In the genomic region with DNA sequence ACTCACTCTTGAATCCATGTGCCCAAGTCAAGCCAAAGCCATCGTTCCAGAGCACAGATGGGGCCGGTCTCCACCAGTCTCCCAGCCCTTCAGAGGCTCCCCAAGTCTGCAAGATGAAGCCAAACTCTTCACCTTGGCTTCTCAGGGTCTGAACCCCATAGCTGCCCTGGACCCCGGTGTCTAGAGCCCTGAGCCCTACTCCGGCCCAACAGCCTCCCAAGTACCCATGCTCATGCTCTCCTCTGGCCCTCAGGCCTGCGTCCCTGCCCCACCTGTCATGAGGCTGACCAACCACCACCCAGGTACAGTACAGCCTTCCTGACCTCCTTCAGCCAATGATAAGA, we compare ENCODE assay signal across 19 cellular contexts. TPM values are rescaled to one million over a fixed set of nuclear protein-coding genes. Genes with fewer than 3 reads are reported as not detected.
DNase-seq lines count a peak whose midpoint lies in the region; ATAC-seq and TF ChIP-seq lines count a peak whose summit lies in the region.
"Had no signal": no experiment of that assay in that cellular context is flagged by ENCODE, and none has a peak within 500 bp of the region (broad histone marks: within the 10 kb centered on the region; RNA-seq: fewer than 3 reads in every experiment).

No MANE protein-coding gene starts in this region.

- CTCF ChIA-PET in WTC11 (lab: Charles Lee), result no interaction called here

- intact Hi-C loops in CD14-positive monocyte (cut with micrococcal nuclease) (loop anchor here in 1 of 2 donors (5.0 kb wide), 1 partner anchor 38 kb away; no protein-coding TSS in a partner anchor), gastrocnemius medialis (cut with DNase I; ENCODE audit: low total_unique reads) (no loop called here)

- H3K4me3 Mint-ChIP-seq in CD14-positive monocyte (peak overlapping the region; percentile 21 to 62), WTC11 (no peak overlapping the region), immature natural killer cell (peak overlapping the region; percentile 17 to 93 (median 82))

- H3K4me1 Mint-ChIP-seq in CD14-positive monocyte, result peaks cover 88% of the 10 kb centered on the region
- peaks cover 78% of the 10 kb centered on the region for H3K4me1 Mint-ChIP-seq in WTC11
- H3K4me1 Mint-ChIP-seq in immature natural killer cell, result peaks cover 83 to 91% of the 10 kb centered on the region in 2 donors

- no peaks in the 10 kb centered on the region for H3K9me3 ChIP-seq in gastrocnemius medialis
- H3K9me3 ChIP-seq: left lung had no signal

- H3K27ac ChIP-seq in gastrocnemius medialis, result peak overlapping the region; percentile 61 to 92 (median 92)

- H3K27me3 Mint-ChIP-seq in CD14-positive monocyte (ENCODE audit: low read depth in 3 of 3), result peaks cover 0 to 2% (median 0%) of the 10 kb centered on the region in 3 donors
- H3K27me3 Mint-ChIP-seq in WTC11 (ENCODE audit: low read depth), result peaks cover 29% of the 10 kb centered on the region
- H3K27me3 Mint-ChIP-seq in immature natural killer cell (ENCODE audit: low read depth in 3 of 3), result peaks cover 0 to 3% (median 1%) of the 10 kb centered on the region in 3 donors

- POLR2A ChIA-PET in WTC11 (lab: Charles Lee), result no interaction called here

- DNase-seq in CD14-positive monocyte (ENCODE audit: low spot score) (no peak), WTC11 (ENCODE audit: low spot score) (no peak), immature natural killer cell (no peak), gastrocnemius medialis (peak in 1 of 2 donors; percentile 14), LoVo (ENCODE audit: low spot score) (no peak), ACHN (no peak)
- DNase-seq in stimulated activated naive CD8-positive, alpha-beta T cell treated with anti-CD3 and anti-CD28 coated beads, Interleukin-15, Interleukin-2, amounts not matched to agents 100 U/mL and 50 U/mL, for 24 hours, result no peak
- DNase-seq: activated CD4-positive, alpha-beta T cell treated with anti-CD3 and anti-CD28 coated beads, Interleukin-2, amount 50 U/mL, for 1 hour; activated naive CD4-positive, alpha-beta T cell; AML-193; hypothalamus; left lung; NCI-H2081 treated with DMSO at 0.1 percent for 48 hours; SHP77; small intestine; T1000 had no signal

- no peak for TF ChIP-seq POLR2A in gastrocnemius medialis (IDR thresholded peaks at IDR 0.05)

- peaks cover 0 to 4% (median 1%) of the 10 kb centered on the region in 7 donors for H3K9me3 Mint-ChIP-seq in CD14-positive monocyte
- H3K9me3 Mint-ChIP-seq in WTC11, result no peaks in the 10 kb centered on the region
- H3K9me3 Mint-ChIP-seq in immature natural killer cell, result peaks cover 0 to 1% (median 0%) of the 10 kb centered on the region in 6 donors

- no peaks in the 10 kb centered on the region for H3K27me3 ChIP-seq in gastrocnemius medialis
- H3K27me3 ChIP-seq: cardiac muscle cell, left lung had no signal

- H3K36me3 Mint-ChIP-seq in CD14-positive monocyte (peaks cover 13 to 38% of the 10 kb centered on the region in 2 donors), WTC11 (no peaks in the 10 kb centered on the region), immature natural killer cell (no peaks in the 10 kb centered on the region)

- in situ Hi-C loops in gastrocnemius medialis (cut with MboI; ENCODE audit: low sequenced_read_pairs in 4 of 4), result no loop called here
- in situ Hi-C loops in ACHN (cut with HindIII; ENCODE audit: low pct_ligation_motif_present, low pct_unique_long_range_greater_than_20kb, low sequenced_read_pairs), result no loop called here

- no peak overlapping the region for H3K4me3 ChIP-seq in gastrocnemius medialis
- H3K4me3 ChIP-seq: cardiac muscle cell had no signal

- H3K27ac Mint-ChIP-seq in CD14-positive monocyte, result peak overlapping the region; percentile 93 to 97 (median 95)
- H3K27ac Mint-ChIP-seq in WTC11, result no peak overlapping the region; the same call in 1 of the 2 replicates
- H3K27ac Mint-ChIP-seq in immature natural killer cell, result peak overlapping the region; percentile 31 to 92 (median 63)

- H3K36me3 ChIP-seq in gastrocnemius medialis, result no peaks in the 10 kb centered on the region
- H3K36me3 ChIP-seq: cardiac muscle cell, left lung had no signal

- H3K4me1 ChIP-seq in gastrocnemius medialis, result peaks cover 56 to 72% of the 10 kb centered on the region in 2 donors

- no peak for TF ChIP-seq CTCF in CD14-positive monocyte (IDR thresholded peaks at IDR 0.05)
- TF ChIP-seq CTCF in WTC11 (IDR thresholded peaks at IDR 0.05), result no peak
- TF ChIP-seq CTCF in gastrocnemius medialis (IDR thresholded peaks at IDR 0.05 in 4 of 5, conservative IDR thresholded peaks at IDR 0.05 in 1 of 5), result no peak

- ATAC-seq in WTC11 (no peak), gastrocnemius medialis (no peak), HG02938 (IDR thresholded peaks at IDR 0.05; ENCODE audit: unreplicated experiment) (no peak)
- no peak for ATAC-seq in stimulated activated naive CD8-positive, alpha-beta T cell treated with anti-CD3 and anti-CD28 coated beads, Interleukin-15, Interleukin-2, amounts not matched to agents 100 U/mL and 50 U/mL, for 24 hours
- ATAC-seq: HCT116 had no signal

TF ChIP-seq in WTC11, 78 proteins besides CTCF, POLR2A, EP300 and RAD21:
- TF ChIP-seq, protein P1, sequence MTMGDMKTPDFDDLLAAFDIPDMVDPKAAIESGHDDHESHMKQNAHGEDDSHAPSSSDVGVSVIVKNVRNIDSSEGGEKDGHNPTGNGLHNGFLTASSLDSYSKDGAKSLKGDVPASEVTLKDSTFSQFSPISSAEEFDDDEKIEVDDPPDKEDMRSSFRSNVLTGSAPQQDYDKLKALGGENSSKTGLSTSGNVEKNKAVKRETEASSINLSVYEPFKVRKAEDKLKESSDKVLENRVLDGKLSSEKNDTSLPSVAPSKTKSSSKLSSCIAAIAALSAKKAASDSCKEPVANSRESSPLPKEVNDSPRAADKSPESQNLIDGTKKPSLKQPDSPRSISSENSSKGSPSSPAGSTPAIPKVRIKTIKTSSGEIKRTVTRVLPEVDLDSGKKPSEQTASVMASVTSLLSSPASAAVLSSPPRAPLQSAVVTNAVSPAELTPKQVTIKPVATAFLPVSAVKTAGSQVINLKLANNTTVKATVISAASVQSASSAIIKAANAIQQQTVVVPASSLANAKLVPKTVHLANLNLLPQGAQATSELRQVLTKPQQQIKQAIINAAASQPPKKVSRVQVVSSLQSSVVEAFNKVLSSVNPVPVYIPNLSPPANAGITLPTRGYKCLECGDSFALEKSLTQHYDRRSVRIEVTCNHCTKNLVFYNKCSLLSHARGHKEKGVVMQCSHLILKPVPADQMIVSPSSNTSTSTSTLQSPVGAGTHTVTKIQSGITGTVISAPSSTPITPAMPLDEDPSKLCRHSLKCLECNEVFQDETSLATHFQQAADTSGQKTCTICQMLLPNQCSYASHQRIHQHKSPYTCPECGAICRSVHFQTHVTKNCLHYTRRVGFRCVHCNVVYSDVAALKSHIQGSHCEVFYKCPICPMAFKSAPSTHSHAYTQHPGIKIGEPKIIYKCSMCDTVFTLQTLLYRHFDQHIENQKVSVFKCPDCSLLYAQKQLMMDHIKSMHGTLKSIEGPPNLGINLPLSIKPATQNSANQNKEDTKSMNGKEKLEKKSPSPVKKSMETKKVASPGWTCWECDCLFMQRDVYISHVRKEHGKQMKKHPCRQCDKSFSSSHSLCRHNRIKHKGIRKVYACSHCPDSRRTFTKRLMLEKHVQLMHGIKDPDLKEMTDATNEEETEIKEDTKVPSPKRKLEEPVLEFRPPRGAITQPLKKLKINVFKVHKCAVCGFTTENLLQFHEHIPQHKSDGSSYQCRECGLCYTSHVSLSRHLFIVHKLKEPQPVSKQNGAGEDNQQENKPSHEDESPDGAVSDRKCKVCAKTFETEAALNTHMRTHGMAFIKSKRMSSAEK (CRISPR knock-in tag; IDR thresholded peaks at IDR 0.05; ENCODE audit: borderline replicate concordance), result no peak
- 0 out of 2 replicates have a peak, but pooled peaks have one; percentile 21 for TF ChIP-seq FOXK1 (CRISPR knock-in tag; IDR thresholded peaks at IDR 0.05)
TF ChIP-seq in WTC11: peak in this region for 1.

RNA-seq across cellular contexts. Expression of a gene that starts 46.0 kb away (rescaled TPM):
- polyA plus RNA-seq in CD14-positive monocyte (1 to 10 TPM; 5.0 to 8.6 TPM), immature natural killer cell (1 to 10 TPM; 1.2 to 6.1 (median 2.0) TPM)
- total RNA-seq in WTC11 (2021) (47.3 to 58.6 TPM (median 50.1 TPM) in 3 replicates), gastrocnemius medialis (10 to 100 TPM in 3 of 4 donors, 1 to 10 TPM in 1; 8.4 to 19.3 (median 12.4) TPM)
